In the genomic region with DNA sequence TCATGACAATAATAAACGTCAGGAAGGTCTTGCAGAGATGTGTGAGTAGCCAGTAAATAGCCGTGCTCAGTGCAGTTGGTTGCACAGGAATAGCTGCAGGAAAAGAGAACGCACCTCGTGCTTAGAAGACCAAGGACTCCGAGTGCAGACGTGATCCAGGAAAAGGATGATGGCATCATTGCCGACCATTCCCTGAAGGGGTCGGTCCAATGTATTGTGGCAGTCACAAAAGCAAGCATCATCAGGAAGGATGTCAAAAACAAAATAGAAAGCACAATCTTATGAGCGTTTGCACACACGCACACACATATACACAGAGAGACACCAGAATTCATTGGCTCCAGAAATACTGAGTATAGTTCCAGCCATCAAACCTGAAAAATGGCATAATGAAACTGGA, we compare ENCODE assay signal across 16 cellular contexts.
"Had no signal": no experiment of that assay in that cellular context is flagged by ENCODE, and none has a peak within 500 bp of the region (broad histone marks: within the 10 kb centered on the region; RNA-seq: fewer than 3 reads in every experiment).

No MANE protein-coding gene starts in this region.

- H3K4me1 ChIP-seq: colonic mucosa, stomach, transverse colon had no signal

- ATAC-seq: mucosa of descending colon, natural killer cell, sciatic nerve had no signal

- H3K27me3 ChIP-seq: colonic mucosa, stomach, transverse colon had no signal

- H3K27ac ChIP-seq: colonic mucosa, stomach, thoracic aorta, transverse colon had no signal

- H3K4me3 ChIP-seq: colonic mucosa, mucosa of descending colon, skin epidermis, stomach, thoracic aorta, transverse colon had no signal

- H3K9me3 ChIP-seq: colonic mucosa, mucosa of descending colon, stomach, thoracic aorta, transverse colon had no signal

- H3K36me3 ChIP-seq: colonic mucosa, stomach, thoracic aorta, transverse colon had no signal

- DNase-seq: caudate nucleus; colonic mucosa; effector CD4-positive, alpha-beta T cell; endodermal cell; erythroblast; immature natural killer cell; mucosa of descending colon; natural killer cell; stimulated activated CD4-positive, alpha-beta T cell treated with anti-CD3 and anti-CD28 coated beads, Interleukin-12 subunit alpha, Interleukin-12 subunit beta, amount 100 ng/mL, for 4 hours; stimulated activated naive CD4-positive, alpha-beta T cell; stomach; substantia nigra; transverse colon had no signal
